ENCODE assay signal across 12 cellular contexts in genomic region chr4:145881585-145881984, GRCh38. TPM values are rescaled to one million over a fixed set of nuclear protein-coding genes. Genes with fewer than 3 reads are reported as not detected.
A peak's percentile ranks its signal among the peaks of the same experiment; 100 is the strongest.
DNase-seq lines count a peak whose midpoint lies in the region; ATAC-seq and TF ChIP-seq lines count a peak whose summit lies in the region.
"Had no signal": no experiment of that assay in that cellular context is flagged by ENCODE, and none has a peak within 500 bp of the region (broad histone marks: within the 10 kb centered on the region; RNA-seq: fewer than 3 reads in every experiment).

No MANE protein-coding gene starts in this region.

- POLR2A ChIA-PET in WTC11 (lab: Charles Lee) = no interaction called here

- peaks cover 30% of the 10 kb centered on the region for H3K36me3 Mint-ChIP-seq in WTC11
- peaks cover 54% of the 10 kb centered on the region for H3K36me3 Mint-ChIP-seq in stimulated activated memory B cell treated with anti-CD40 and anti-IgM and Interleukin-4, amounts not matched to agents 10 μg/mL and 1 μg/mL and 100 μg/mL, for 72 hours
- peaks cover 52% of the 10 kb centered on the region for H3K36me3 Mint-ChIP-seq in activated naive CD4-positive, alpha-beta T cell treated with anti-CD3 and anti-CD28 coated beads for 36 hours (ENCODE audit: low read depth)

- peaks cover 69% of the 10 kb centered on the region for H3K4me1 Mint-ChIP-seq in WTC11
- peaks cover 57% of the 10 kb centered on the region for H3K4me1 Mint-ChIP-seq in stimulated activated memory B cell treated with anti-CD40 and anti-IgM and Interleukin-4, amounts not matched to agents 10 μg/mL and 1 μg/mL and 100 μg/mL, for 72 hours
- H3K4me1 Mint-ChIP-seq in activated naive CD4-positive, alpha-beta T cell treated with anti-CD3 and anti-CD28 coated beads for 36 hours (ENCODE audit: low read depth) = peaks cover 10% of the 10 kb centered on the region

- H3K4me3 Mint-ChIP-seq in WTC11 = no peak overlapping the region
- no peak overlapping the region for H3K4me3 Mint-ChIP-seq in stimulated activated memory B cell treated with anti-CD40 and anti-IgM and Interleukin-4, amounts not matched to agents 10 μg/mL and 1 μg/mL and 100 μg/mL, for 72 hours
- H3K4me3 Mint-ChIP-seq in activated naive CD4-positive, alpha-beta T cell treated with anti-CD3 and anti-CD28 coated beads for 36 hours = no peak overlapping the region
- H3K4me3 Mint-ChIP-seq: natural killer cell treated with Interleukin-12 subunit alpha and Interleukin-12 subunit beta and Interleukin-15 and Interleukin-18, amount 100 ng/mL, for 72 hours had no signal

- H3K9me3 Mint-ChIP-seq in WTC11 = no peaks in the 10 kb centered on the region
- H3K9me3 Mint-ChIP-seq in stimulated activated memory B cell treated with anti-CD40 and anti-IgM and Interleukin-4, amounts not matched to agents 10 μg/mL and 1 μg/mL and 100 μg/mL, for 72 hours = no peaks in the 10 kb centered on the region
- no peaks in the 10 kb centered on the region for H3K9me3 Mint-ChIP-seq in activated naive CD4-positive, alpha-beta T cell treated with anti-CD3 and anti-CD28 coated beads for 36 hours
- H3K9me3 Mint-ChIP-seq: natural killer cell treated with Interleukin-12 subunit alpha and Interleukin-12 subunit beta and Interleukin-15 and Interleukin-18, amount 100 ng/mL, for 72 hours had no signal

- intact Hi-C loops in left colon (cut with DNase I, micrococcal nuclease) = no loop called here
- intact Hi-C loops in activated naive CD4-positive, alpha-beta T cell treated with anti-CD3 and anti-CD28 coated beads for 36 hours (cut with micrococcal nuclease) = no loop called here

- ATAC-seq in GM19397 (IDR thresholded peaks at IDR 0.05; ENCODE audit: unreplicated experiment) = peak; percentile 53
- peak; percentile 42 for ATAC-seq in HG02884 (IDR thresholded peaks at IDR 0.05; ENCODE audit: unreplicated experiment)
- no peak for ATAC-seq in WTC11
- no peak for ATAC-seq in stimulated activated memory B cell treated with anti-CD40 and anti-IgM and Interleukin-4, amounts not matched to agents 10 μg/mL and 1 μg/mL and 100 μg/mL, for 72 hours
- no peak for ATAC-seq in left colon
- ATAC-seq: natural killer cell treated with Interleukin-12 subunit alpha and Interleukin-12 subunit beta and Interleukin-15 and Interleukin-18, amount 100 ng/mL, for 72 hours had no signal

- TF ChIP-seq CTCF in WTC11 (IDR thresholded peaks at IDR 0.05) = no peak

- no peak for DNase-seq in WTC11 (ENCODE audit: low spot score)
- DNase-seq in left colon = no peak
- DNase-seq in activated naive CD4-positive, alpha-beta T cell treated with anti-CD3 and anti-CD28 coated beads for 36 hours = no peak
- DNase-seq in activated CD4-positive, alpha-beta T cell treated with anti-CD3 and anti-CD28 coated beads for 48 hours = no peak
- no peak for DNase-seq in activated CD4-positive, CD25-positive, alpha-beta regulatory T cell treated with anti-CD3 and anti-CD28 coated beads, Interleukin-2, amount 50 U/mL, for 72 hours
- DNase-seq: activated T-cell treated with anti-CD3 and anti-CD28 coated beads for 4 hours; NK-92 treated with Interleukin-12 subunit alpha and Interleukin-12 subunit beta, amount 100 ng/mL, for 24 hours; T-helper 1 cell had no signal

- H3K27ac Mint-ChIP-seq in WTC11 = peak overlapping the region; percentile 69
- H3K27ac Mint-ChIP-seq in stimulated activated memory B cell treated with anti-CD40 and anti-IgM and Interleukin-4, amounts not matched to agents 10 μg/mL and 1 μg/mL and 100 μg/mL, for 72 hours = peak overlapping the region; percentile 30
- H3K27ac Mint-ChIP-seq in activated naive CD4-positive, alpha-beta T cell treated with anti-CD3 and anti-CD28 coated beads for 36 hours = no peak overlapping the region
- H3K27ac Mint-ChIP-seq: natural killer cell treated with Interleukin-12 subunit alpha and Interleukin-12 subunit beta and Interleukin-15 and Interleukin-18, amount 100 ng/mL, for 72 hours had no signal

- no peaks in the 10 kb centered on the region for H3K27me3 Mint-ChIP-seq in WTC11 (ENCODE audit: low read depth)
- H3K27me3 Mint-ChIP-seq in stimulated activated memory B cell treated with anti-CD40 and anti-IgM and Interleukin-4, amounts not matched to agents 10 μg/mL and 1 μg/mL and 100 μg/mL, for 72 hours = no peaks in the 10 kb centered on the region
- no peaks in the 10 kb centered on the region for H3K27me3 Mint-ChIP-seq in activated naive CD4-positive, alpha-beta T cell treated with anti-CD3 and anti-CD28 coated beads for 36 hours (ENCODE audit: low read depth)
- H3K27me3 Mint-ChIP-seq: natural killer cell treated with Interleukin-12 subunit alpha and Interleukin-12 subunit beta and Interleukin-15 and Interleukin-18, amount 100 ng/mL, for 72 hours had no signal

- CTCF ChIA-PET in WTC11 (lab: Charles Lee) = interaction anchor here (0.6 to 1.0 kb wide), 2 partner anchors 14 to 17 kb away, joined by 3 to 4 read pairs; no protein-coding TSS in a partner anchor
- CTCF ChIA-PET in activated naive CD4-positive, alpha-beta T cell treated with anti-CD3 and anti-CD28 coated beads for 36 hours (lab: Charles Lee) = no interaction called here

TF ChIP-seq in WTC11, 78 proteins besides CTCF, POLR2A, EP300 and RAD21:
- TF ChIP-seq, protein P1, sequence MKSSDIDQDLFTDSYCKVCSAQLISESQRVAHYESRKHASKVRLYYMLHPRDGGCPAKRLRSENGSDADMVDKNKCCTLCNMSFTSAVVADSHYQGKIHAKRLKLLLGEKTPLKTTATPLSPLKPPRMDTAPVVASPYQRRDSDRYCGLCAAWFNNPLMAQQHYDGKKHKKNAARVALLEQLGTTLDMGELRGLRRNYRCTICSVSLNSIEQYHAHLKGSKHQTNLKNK (CRISPR knock-in tag; IDR thresholded peaks at IDR 0.05) = no peak
- TF ChIP-seq IRF2 (CRISPR knock-in tag; IDR thresholded peaks at IDR 0.05; ENCODE audit: borderline replicate concordance, low read depth) (no peak), NFE2L1 (CRISPR knock-in tag; IDR thresholded peaks at IDR 0.05) (no peak), CREM (CRISPR knock-in tag; IDR thresholded peaks at IDR 0.05) (no peak), HMGA2 (CRISPR knock-in tag; IDR thresholded peaks at IDR 0.05) (no peak), IRF1 (CRISPR knock-in tag; IDR thresholded peaks at IDR 0.05) (no peak), ATF6 (CRISPR knock-in tag; IDR thresholded peaks at IDR 0.05) (no peak), ATF1 (CRISPR knock-in tag; IDR thresholded peaks at IDR 0.05) (no peak)
- TF ChIP-seq, protein P2, sequence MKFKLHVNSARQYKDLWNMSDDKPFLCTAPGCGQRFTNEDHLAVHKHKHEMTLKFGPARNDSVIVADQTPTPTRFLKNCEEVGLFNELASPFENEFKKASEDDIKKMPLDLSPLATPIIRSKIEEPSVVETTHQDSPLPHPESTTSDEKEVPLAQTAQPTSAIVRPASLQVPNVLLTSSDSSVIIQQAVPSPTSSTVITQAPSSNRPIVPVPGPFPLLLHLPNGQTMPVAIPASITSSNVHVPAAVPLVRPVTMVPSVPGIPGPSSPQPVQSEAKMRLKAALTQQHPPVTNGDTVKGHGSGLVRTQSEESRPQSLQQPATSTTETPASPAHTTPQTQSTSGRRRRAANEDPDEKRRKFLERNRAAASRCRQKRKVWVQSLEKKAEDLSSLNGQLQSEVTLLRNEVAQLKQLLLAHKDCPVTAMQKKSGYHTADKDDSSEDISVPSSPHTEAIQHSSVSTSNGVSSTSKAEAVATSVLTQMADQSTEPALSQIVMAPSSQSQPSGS (CRISPR knock-in tag; IDR thresholded peaks at IDR 0.05; ENCODE audit: borderline replicate concordance, low read depth) = no peak

RNA-seq across cellular contexts. Expression of gene ZNF827, which starts 57.0 kb away (rescaled TPM):
- total RNA-seq in WTC11 (2021) = 25.0 to 26.8 TPM (median 25.6 TPM) in 3 replicates
- 10 to 100 TPM; 21.0 to 29.4 TPM for total RNA-seq in left colon
- 10 to 100 TPM; 15.6 to 17.5 TPM for total RNA-seq in activated naive CD4-positive, alpha-beta T cell treated with anti-CD3 and anti-CD28 coated beads for 36 hours

Comparison
In these comparisons a context has a peak if more than half of its experiments do, and no peak if none do; other contexts are left out.
1. ATAC-seq: peak in GM19397 (single experiment) and HG02884 (single experiment); none in WTC11 (single experiment), stimulated activated memory B cell treated with anti-CD40 and anti-IgM and Interleukin-4, amounts not matched to agents 10 μg/mL and 1 μg/mL and 100 μg/mL, for 72 hours (single experiment) and left colon (single experiment).